11 cellular contexts compared by ENCODE assay signal in genomic region chr12:106747973-106748436, GRCh38. TPM values are rescaled to one million over a fixed set of nuclear protein-coding genes. Genes with fewer than 3 reads are reported as not detected.
DNase-seq lines count a peak whose midpoint lies in the region; ATAC-seq, FAIRE-seq and TF ChIP-seq lines count a peak whose summit lies in the region.
"Had no signal": no experiment of that assay in that cellular context is flagged by ENCODE, and none has a peak within 500 bp of the region (broad histone marks: within the 10 kb centered on the region; RNA-seq: fewer than 3 reads in every experiment).

No MANE protein-coding gene starts in this region.

- no peaks in the 10 kb centered on the region for H3K9me3 ChIP-seq in CD4-positive, alpha-beta memory T cell (ENCODE audit: control insufficient read depth in 1 of 2, low read length in 2 of 2)
- H3K9me3 ChIP-seq: breast epithelium, transverse colon had no signal

- peak; percentile 63 to 85 (median 79) for DNase-seq in CD4-positive, alpha-beta memory T cell
- DNase-seq in GM18507 (ENCODE audit: extremely low spot score, insufficient read length, low read depth) (no peak), progenitor cell of endocrine pancreas (ENCODE audit: low spot score, unreplicated experiment) (no peak), AG08395 (ENCODE audit: low spot score) (no peak), NCI-H2227 treated with DMSO at 0.1 percent for 48 hours (lab: John Stamatoyannopoulos, UW) (no peak)
- DNase-seq in activated T-cell treated with anti-CD3 and anti-CD28 coated beads, Interleukin-2, amount 50 U/mL, for 72 hours, result peak; percentile 5 to 8
- DNase-seq in naive thymus-derived CD8-positive, alpha-beta T cell, result peak in 9 of 10 donors; percentile 4 to 80 (median 40)
- DNase-seq: hippocampal formation, NCI-H446, transverse colon had no signal

- H3K27me3 ChIP-seq in CD4-positive, alpha-beta memory T cell (ENCODE audit: insufficient read depth, low read length), result no peaks in the 10 kb centered on the region
- H3K27me3 ChIP-seq: breast epithelium, transverse colon had no signal

- POLR2A ChIA-PET in CD4-positive, alpha-beta memory T cell (lab: Charles Lee; ENCODE audit: partially characterized antibody), result interaction anchor here (0.6 to 3.1 kb wide), 9 partner anchors 8 to 390 kb away, joined by 3 to 20 read pairs (median 5); partner anchors contain the start of genes MTERF2, POLR3B, RIC8B and TMEM263
- POLR2A ChIA-PET in naive thymus-derived CD8-positive, alpha-beta T cell (lab: Charles Lee), result interaction anchor here (0.6 to 3.4 kb wide), 4 partner anchors 9 to 1418 kb away, joined by 3 to 20 read pairs (median 4); partner anchors contain the start of gene RIC8B

- peak; percentile 60 for FAIRE-seq in GM18507 (lab: Jason Lieb, UNC)

- no peak overlapping the region for H3K4me3 ChIP-seq in CD4-positive, alpha-beta memory T cell (ENCODE audit: low read length in 2 of 2)
- H3K4me3 ChIP-seq: breast epithelium, transverse colon had no signal

- H3K36me3 Mint-ChIP-seq in CD4-positive, alpha-beta memory T cell, result no peaks in the 10 kb centered on the region
- no peaks in the 10 kb centered on the region for H3K36me3 Mint-ChIP-seq in activated T-cell treated with anti-CD3 and anti-CD28 coated beads, Interleukin-2, amount 50 U/mL, for 72 hours (ENCODE audit: insufficient read depth in 2 of 2)
- H3K36me3 Mint-ChIP-seq in naive thymus-derived CD8-positive, alpha-beta T cell, result peaks cover 0 to 3% (median 0%) of the 10 kb centered on the region in 3 donors
- no peaks in the 10 kb centered on the region for H3K36me3 Mint-ChIP-seq in progenitor cell of endocrine pancreas (ENCODE audit: insufficient read depth)

- peaks cover 46% of the 10 kb centered on the region for H3K4me1 ChIP-seq in CD4-positive, alpha-beta memory T cell (ENCODE audit: insufficient read depth, low read length)
- H3K4me1 ChIP-seq: breast epithelium, transverse colon had no signal

- H3K27ac Mint-ChIP-seq in CD4-positive, alpha-beta memory T cell, result peak overlapping the region; percentile 88 to 99 (median 97)
- H3K27ac Mint-ChIP-seq in activated T-cell treated with anti-CD3 and anti-CD28 coated beads, Interleukin-2, amount 50 U/mL, for 72 hours, result peak overlapping the region; percentile 91
- H3K27ac Mint-ChIP-seq in naive thymus-derived CD8-positive, alpha-beta T cell, result peak overlapping the region; percentile 80 to 97 (median 94)
- H3K27ac Mint-ChIP-seq in progenitor cell of endocrine pancreas, result no peak overlapping the region

- TF ChIP-seq CTCF in progenitor cell of endocrine pancreas (IDR thresholded peaks at IDR 0.05; ENCODE audit: unreplicated experiment), result no peak

- peak overlapping the region; percentile 61 for H3K27ac ChIP-seq in CD4-positive, alpha-beta memory T cell (ENCODE audit: low read depth, low read length)
- H3K27ac ChIP-seq: breast epithelium, transverse colon had no signal

- peak overlapping the region; percentile 23 to 76 (median 56) for H3K4me3 Mint-ChIP-seq in CD4-positive, alpha-beta memory T cell
- H3K4me3 Mint-ChIP-seq in activated T-cell treated with anti-CD3 and anti-CD28 coated beads, Interleukin-2, amount 50 U/mL, for 72 hours, result peak overlapping the region in 1 of 2 donors; percentile 65
- peak overlapping the region; percentile 34 to 79 (median 68) for H3K4me3 Mint-ChIP-seq in naive thymus-derived CD8-positive, alpha-beta T cell
- no peak overlapping the region for H3K4me3 Mint-ChIP-seq in progenitor cell of endocrine pancreas (ENCODE audit: low read depth)

- no peaks in the 10 kb centered on the region for H3K36me3 ChIP-seq in CD4-positive, alpha-beta memory T cell (ENCODE audit: insufficient read depth, low read length)
- H3K36me3 ChIP-seq: breast epithelium, transverse colon had no signal

- H3K9me3 Mint-ChIP-seq in CD4-positive, alpha-beta memory T cell, result peaks cover 0 to 3% (median 0%) of the 10 kb centered on the region in 8 donors
- H3K9me3 Mint-ChIP-seq in activated T-cell treated with anti-CD3 and anti-CD28 coated beads, Interleukin-2, amount 50 U/mL, for 72 hours, result peaks cover 0 to 1% of the 10 kb centered on the region in 2 donors
- peaks cover 0 to 5% (median 0%) of the 10 kb centered on the region in 9 donors for H3K9me3 Mint-ChIP-seq in naive thymus-derived CD8-positive, alpha-beta T cell
- H3K9me3 Mint-ChIP-seq in progenitor cell of endocrine pancreas (ENCODE audit: low read depth), result peaks cover 6% of the 10 kb centered on the region

- ATAC-seq in activated T-cell treated with anti-CD3 and anti-CD28 coated beads, Interleukin-2, amount 50 U/mL, for 72 hours (replicated peaks in 1 of 2), result peak; percentile 74 to 76
- peak; percentile 97 to 98 for ATAC-seq in naive thymus-derived CD8-positive, alpha-beta T cell

- CTCF ChIA-PET in CD4-positive, alpha-beta memory T cell (lab: Charles Lee; ENCODE audit: partially characterized antibody), result interaction anchor here (0.7 to 1.4 kb wide), 3 partner anchors 10 to 357 kb away, joined by 3 to 5 read pairs (median 3); no protein-coding TSS in a partner anchor

- peaks cover 31 to 54% (median 43%) of the 10 kb centered on the region in 4 donors for H3K4me1 Mint-ChIP-seq in CD4-positive, alpha-beta memory T cell
- peaks cover 30% of the 10 kb centered on the region for H3K4me1 Mint-ChIP-seq in activated T-cell treated with anti-CD3 and anti-CD28 coated beads, Interleukin-2, amount 50 U/mL, for 72 hours (ENCODE audit: low read depth)
- peaks cover 22 to 38% (median 31%) of the 10 kb centered on the region in 4 donors for H3K4me1 Mint-ChIP-seq in naive thymus-derived CD8-positive, alpha-beta T cell
- peaks cover 2% of the 10 kb centered on the region for H3K4me1 Mint-ChIP-seq in progenitor cell of endocrine pancreas (ENCODE audit: low read depth)

- peaks cover 0 to 1% of the 10 kb centered on the region in 2 donors for H3K27me3 Mint-ChIP-seq in CD4-positive, alpha-beta memory T cell
- H3K27me3 Mint-ChIP-seq in activated T-cell treated with anti-CD3 and anti-CD28 coated beads, Interleukin-2, amount 50 U/mL, for 72 hours (ENCODE audit: low read depth), result no peaks in the 10 kb centered on the region
- H3K27me3 Mint-ChIP-seq in naive thymus-derived CD8-positive, alpha-beta T cell, result peaks cover 0 to 5% (median 0%) of the 10 kb centered on the region in 5 donors
- peaks cover 7% of the 10 kb centered on the region for H3K27me3 Mint-ChIP-seq in progenitor cell of endocrine pancreas

- intact Hi-C loops in CD4-positive, alpha-beta memory T cell (cut with micrococcal nuclease), result loop anchor here (1.0 kb wide), 1 partner anchor 26 kb away; the partner anchor contains the start of gene RIC8B

RNA-seq across cellular contexts. Expression of gene RIC8B, which starts 26.5 kb away (rescaled TPM):
- 10 to 100 TPM; 20.8 to 25.0 TPM for total RNA-seq in CD4-positive, alpha-beta memory T cell
- polyA plus RNA-seq in CD4-positive, alpha-beta memory T cell, result 10 to 100 TPM in 1 of 2 donors, 1 to 10 TPM in 1; 8.4 to 12.5 TPM
- total RNA-seq in activated T-cell treated with anti-CD3 and anti-CD28 coated beads, Interleukin-2, amount 50 U/mL, for 72 hours, result 10 to 100 TPM; 11.8 to 15.2 TPM
- 10 to 100 TPM; 14.6 to 17.6 TPM for total RNA-seq in naive thymus-derived CD8-positive, alpha-beta T cell
- polyA plus RNA-seq in naive thymus-derived CD8-positive, alpha-beta T cell, result 1 to 10 TPM; 4.8 to 5.4 (median 5.2) TPM
- 24.7 and 28.1 TPM in 2 replicates for total RNA-seq in progenitor cell of endocrine pancreas

Comparison
In these comparisons a context has a peak if more than half of its experiments do, and no peak if none do; other contexts are left out.
1. DNase-seq: peak in CD4-positive, alpha-beta memory T cell (5 of 5), activated T-cell treated with anti-CD3 and anti-CD28 coated beads, Interleukin-2, amount 50 U/mL, for 72 hours (2 of 2) and naive thymus-derived CD8-positive, alpha-beta T cell (9 of 10); none in GM18507 (single experiment), progenitor cell of endocrine pancreas (single experiment), AG08395 (single experiment) and NCI-H2227 treated with DMSO at 0.1 percent for 48 hours (single experiment).